ENCODE assay signal across 8 cellular contexts in the genomic region with DNA sequence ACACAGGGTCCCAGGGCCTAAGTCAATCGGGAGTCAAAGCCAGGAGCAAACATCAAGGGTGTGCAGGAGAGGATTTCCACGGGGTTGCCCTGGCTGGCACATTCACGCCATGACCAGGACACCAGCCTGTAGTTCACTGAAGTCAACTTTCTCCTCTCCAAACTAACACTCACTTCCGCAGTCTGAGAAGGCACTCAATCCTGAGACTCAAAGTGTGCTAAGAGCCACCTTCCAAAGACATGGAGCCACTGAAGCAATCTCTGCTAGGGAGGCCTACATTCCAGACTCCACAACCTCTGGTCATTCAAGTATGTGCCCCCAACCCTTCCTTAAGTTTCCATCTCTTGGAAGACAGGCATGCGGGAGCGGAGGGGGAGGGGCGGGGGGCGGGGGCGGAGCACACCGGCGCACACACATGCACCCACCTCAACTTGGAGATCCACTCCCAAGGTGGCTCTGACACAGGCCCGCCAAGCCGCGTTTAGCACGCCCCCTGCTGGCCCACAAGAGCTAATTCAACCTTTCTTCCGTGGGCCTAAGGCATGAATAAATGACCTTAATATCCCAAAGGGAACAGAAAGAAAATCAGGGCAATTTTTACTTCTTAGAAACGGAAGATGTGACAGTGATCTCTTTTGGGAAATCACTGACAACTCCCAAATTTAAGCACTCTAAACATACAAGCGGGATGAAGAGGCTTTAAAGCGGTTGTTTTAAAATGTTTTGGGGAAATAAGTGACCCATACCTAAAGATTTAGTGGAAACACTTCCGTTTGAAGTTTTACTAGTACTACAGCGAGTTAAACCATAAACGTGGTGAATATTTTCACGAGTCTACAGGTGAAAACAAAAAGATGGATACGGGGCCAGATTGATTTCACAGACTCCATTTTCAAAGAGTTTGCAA. TPM values are rescaled to one million over a fixed set of nuclear protein-coding genes. Genes with fewer than 3 reads are reported as not detected.
DNase-seq lines count a peak whose midpoint lies in the region; ATAC-seq and TF ChIP-seq lines count a peak whose summit lies in the region.

No MANE protein-coding gene starts in this region.

- H3K27me3 ChIP-seq in lung (ENCODE audit: control insufficient read depth, insufficient read depth): no peaks in the 10 kb centered on the region

- no peaks in the 10 kb centered on the region for H3K9me3 ChIP-seq in lung (ENCODE audit: control insufficient read depth in 2 of 2, insufficient read depth in 1 of 2, low read length in 1 of 2)

- TF ChIP-seq CTCF in coronary artery (IDR thresholded peaks at IDR 0.05): peak; percentile 68
- TF ChIP-seq CTCF in lung (IDR thresholded peaks at IDR 0.05; ENCODE audit: control extremely low read depth, extremely low read depth): peak; percentile 74

- H3K27ac ChIP-seq in coronary artery (no peak overlapping the region), lung (ENCODE audit: low read depth in 1 of 2, low read length in 1 of 2) (no peak overlapping the region)

- in situ Hi-C loops in ACHN (cut with HindIII; ENCODE audit: low pct_ligation_motif_present, low pct_unique_long_range_greater_than_20kb, low sequenced_read_pairs): no loop called here

- peaks cover 0 to 7% of the 10 kb centered on the region in 2 donors for H3K4me1 ChIP-seq in lung (ENCODE audit: control insufficient read depth in 2 of 2, insufficient read depth in 2 of 2, low read length in 2 of 2)

- DNase-seq in ACHN (peak; percentile 48), GM19240 (ENCODE audit: insufficient read length, low spot score) (peak; percentile 38), NCI-H345 (lab: John Stamatoyannopoulos, UW) (peak; percentile 66), coronary artery (ENCODE audit: low spot score) (no peak), lung (ENCODE audit: low spot score) (no peak), GDM1 (lab: John Stamatoyannopoulos, UW) (no peak)
- peak; percentile 65 for DNase-seq in activated CD4-positive, alpha-beta T cell treated with anti-CD3 and anti-CD28 coated beads for 48 hours
- peak; percentile 71 for DNase-seq in stimulated activated CD8-positive, alpha-beta memory T cell treated with anti-CD3 and anti-CD28 coated beads, Interleukin-4, amount 100 ng/mL, for 48 hours

- H3K4me3 ChIP-seq in coronary artery: no peak overlapping the region
- no peak overlapping the region for H3K4me3 ChIP-seq in lung

- WGBS in lung, 2 donors: 31 to 32% methylated on average over 24 of the region's 24 CpGs

- ATAC-seq in lung (ENCODE audit: insufficient read depth, low FRiP score): no peak

- H3K36me3 ChIP-seq in lung (ENCODE audit: control insufficient read depth in 2 of 2, insufficient read depth in 2 of 2, low read length in 2 of 2): no peaks in the 10 kb centered on the region

RNA-seq across cellular contexts. Expression of gene OTUD7A, which starts 2.7 kb away (rescaled TPM):
- 1 to 10 TPM; 2.3 to 2.5 TPM for total RNA-seq in lung
- under 1 TPM; 0.69 to 0.93 TPM for polyA plus RNA-seq in lung

Comparison
In these comparisons a context has a peak if more than half of its experiments do, and no peak if none do; other contexts are left out.
1. DNase-seq: peak in ACHN (single experiment), GM19240 (single experiment), NCI-H345 (single experiment), activated CD4-positive, alpha-beta T cell treated with anti-CD3 and anti-CD28 coated beads for 48 hours (single experiment) and stimulated activated CD8-positive, alpha-beta memory T cell treated with anti-CD3 and anti-CD28 coated beads, Interleukin-4, amount 100 ng/mL, for 48 hours (single experiment); none in coronary artery (single experiment), lung (single experiment) and GDM1 (single experiment).